In genomic region chr18:77980275-77980674, GRCh38 we compare ENCODE assay signal across 29 cellular contexts.
"Had no signal": no experiment of that assay in that cellular context is flagged by ENCODE, and none has a peak within 500 bp of the region (broad histone marks: within the 10 kb centered on the region; RNA-seq: fewer than 3 reads in every experiment).

No MANE protein-coding gene starts in this region.

- H3K4me1 Mint-ChIP-seq: stimulated activated effector memory CD8-positive, alpha-beta T cell treated with anti-CD3 and anti-CD28 coated beads, Interleukin-12 subunit alpha, Interleukin-12 subunit beta, amount 100 ng/mL, for 72 hours; stimulated activated memory B cell treated with anti-CD40 and anti-IgM and Interleukin-4, amounts not matched to agents 10 μg/mL and 1 μg/mL and 100 μg/mL, for 72 hours; stimulated activated naive B cell treated with anti-CD40 and anti-IgM and Interleukin-4, amounts not matched to agents 10 μg/mL and 1 μg/mL and 100 μg/mL, for 72 hours; stimulated activated naive CD8-positive, alpha-beta T cell treated with anti-CD3 and anti-CD28 coated beads, Interleukin-15, amount 100 ng/mL, for 72 hours had no signal

- H3K9me3 Mint-ChIP-seq: type B pancreatic cell had no signal

- DNase-seq: stimulated activated CD4-positive, alpha-beta T cell treated with anti-CD3 and anti-CD28 coated beads, Interleukin-2, amount 100 ng/mL, for 48 hours; stimulated activated CD4-positive, alpha-beta T cell treated with anti-CD3 and anti-CD28 coated beads, Interleukin-4, amount 100 ng/mL, for 1 hour; stimulated activated CD4-positive, alpha-beta T cell treated with anti-CD3 and anti-CD28 coated beads, Interleukin-4, amount 100 ng/mL, for 24 hours; stimulated activated CD4-positive, alpha-beta T cell treated with anti-CD3 and anti-CD28 coated beads, Interleukin-4, amount 100 ng/mL, for 4 hours; stimulated activated CD8-positive, alpha-beta memory T cell treated with anti-CD3 and anti-CD28 coated beads, Interleukin-4, amount 100 ng/mL, for 48 hours; stimulated activated naive B cell treated with anti-CD40 and anti-IgM and Interleukin-4, amounts not matched to agents 10 μg/mL and 1 μg/mL and 100 μg/mL, for 72 hours; stimulated activated naive CD4-positive, alpha-beta T cell; stimulated activated naive CD4-positive, alpha-beta T cell treated with Interleukin-2 at 50 U/mL for 16 hours; stimulated activated naive CD8-positive, alpha-beta T cell treated with anti-CD3 and anti-CD28 coated beads, Interleukin-15, amount 100 ng/mL, for 72 hours; stimulated activated naive CD8-positive, alpha-beta T cell treated with anti-CD3 and anti-CD28 coated beads, Interleukin-15, Interleukin-2, amounts not matched to agents 100 U/mL and 50 U/mL, for 24 hours; stomach; substantia nigra; testis; thyroid gland; tibial artery; transverse colon; trophoblast cell; upper lobe of right lung; uterus had no signal

- H3K36me3 ChIP-seq: stomach, suprapubic skin, thoracic aorta, thyroid gland, tibial artery, tibial nerve, transverse colon, upper lobe of left lung, upper lobe of right lung, uterus, vagina had no signal

- H3K36me3 Mint-ChIP-seq: stimulated activated effector memory CD8-positive, alpha-beta T cell treated with anti-CD3 and anti-CD28 coated beads, Interleukin-12 subunit alpha, Interleukin-12 subunit beta, amount 100 ng/mL, for 72 hours; stimulated activated memory B cell treated with anti-CD40 and anti-IgM and Interleukin-4, amounts not matched to agents 10 μg/mL and 1 μg/mL and 100 μg/mL, for 72 hours; stimulated activated naive B cell treated with anti-CD40 and anti-IgM and Interleukin-4, amounts not matched to agents 10 μg/mL and 1 μg/mL and 100 μg/mL, for 72 hours; type B pancreatic cell had no signal

- H3K27me3 ChIP-seq: suprapubic skin, testis, thyroid gland, tibial artery, tibial nerve, transverse colon, upper lobe of left lung, upper lobe of right lung, uterus, vagina had no signal

- H3K27ac ChIP-seq: stomach, suprapubic skin, testis, thoracic aorta, thyroid gland, tibial artery, tibial nerve, transverse colon, upper lobe of left lung, upper lobe of right lung, uterus, vagina had no signal

- H3K4me1 ChIP-seq: stomach, suprapubic skin, testis, thyroid gland, tibial artery, tibial nerve, transverse colon, upper lobe of left lung, upper lobe of right lung, uterus, vagina had no signal

- H3K27me3 Mint-ChIP-seq: stimulated activated memory B cell treated with anti-CD40 and anti-IgM and Interleukin-4, amounts not matched to agents 10 μg/mL and 1 μg/mL and 100 μg/mL, for 72 hours; stimulated activated naive B cell treated with anti-CD40 and anti-IgM and Interleukin-4, amounts not matched to agents 10 μg/mL and 1 μg/mL and 100 μg/mL, for 72 hours had no signal

- H3K9me3 ChIP-seq: suprapubic skin, testis, thoracic aorta, thyroid gland, tibial artery, transverse colon, upper lobe of left lung, upper lobe of right lung, uterus, vagina had no signal

- H3K4me3 ChIP-seq: stomach, suprapubic skin, testis, thoracic aorta, thyroid gland, tibial artery, tibial nerve, transverse colon, upper lobe of left lung, upper lobe of right lung, uterus, vagina had no signal

- H3K27ac Mint-ChIP-seq: stimulated activated effector memory CD8-positive, alpha-beta T cell treated with anti-CD3 and anti-CD28 coated beads, Interleukin-12 subunit alpha, Interleukin-12 subunit beta, amount 100 ng/mL, for 72 hours; stimulated activated memory B cell treated with anti-CD40 and anti-IgM and Interleukin-4, amounts not matched to agents 10 μg/mL and 1 μg/mL and 100 μg/mL, for 72 hours; stimulated activated naive B cell treated with anti-CD40 and anti-IgM and Interleukin-4, amounts not matched to agents 10 μg/mL and 1 μg/mL and 100 μg/mL, for 72 hours; stimulated activated naive CD8-positive, alpha-beta T cell treated with anti-CD3 and anti-CD28 coated beads, Interleukin-15, amount 100 ng/mL, for 72 hours; stimulated activated naive CD8-positive, alpha-beta T cell treated with anti-CD3 and anti-CD28 coated beads, Interleukin-15, Interleukin-2, amounts not matched to agents 100 ng/mL and 50 ng/mL, for 24 hours; type B pancreatic cell had no signal

- ATAC-seq: stimulated activated effector memory CD8-positive, alpha-beta T cell treated with anti-CD3 and anti-CD28 coated beads, Interleukin-12 subunit alpha, Interleukin-12 subunit beta, amount 100 ng/mL, for 72 hours; stimulated activated memory B cell treated with anti-CD40 and anti-IgM and Interleukin-4, amounts not matched to agents 10 μg/mL and 1 μg/mL and 100 μg/mL, for 72 hours; stimulated activated naive B cell treated with anti-CD40 and anti-IgM and Interleukin-4, amounts not matched to agents 10 μg/mL and 1 μg/mL and 100 μg/mL, for 72 hours; stimulated activated naive CD8-positive, alpha-beta T cell treated with anti-CD3 and anti-CD28 coated beads, Interleukin-15, amount 100 ng/mL, for 72 hours; stimulated activated naive CD8-positive, alpha-beta T cell treated with anti-CD3 and anti-CD28 coated beads, Interleukin-15, Interleukin-2, amounts not matched to agents 100 U/mL and 50 U/mL, for 24 hours; upper lobe of right lung had no signal

- H3K4me3 Mint-ChIP-seq: stimulated activated effector memory CD8-positive, alpha-beta T cell treated with anti-CD3 and anti-CD28 coated beads, Interleukin-12 subunit alpha, Interleukin-12 subunit beta, amount 100 ng/mL, for 72 hours; stimulated activated memory B cell treated with anti-CD40 and anti-IgM and Interleukin-4, amounts not matched to agents 10 μg/mL and 1 μg/mL and 100 μg/mL, for 72 hours; stimulated activated naive B cell treated with anti-CD40 and anti-IgM and Interleukin-4, amounts not matched to agents 10 μg/mL and 1 μg/mL and 100 μg/mL, for 72 hours; stimulated activated naive CD8-positive, alpha-beta T cell treated with anti-CD3 and anti-CD28 coated beads, Interleukin-15, amount 100 ng/mL, for 72 hours; stimulated activated naive CD8-positive, alpha-beta T cell treated with anti-CD3 and anti-CD28 coated beads, Interleukin-15, Interleukin-2, amounts not matched to agents 100 ng/mL and 50 ng/mL, for 24 hours; type B pancreatic cell had no signal

- FAIRE-seq: urothelium cell line had no signal
